Comparison of ENCODE assay signal across 8 cellular contexts in genomic region chr17:82292251-82293154, GRCh38. TPM values are rescaled to one million over a fixed set of nuclear protein-coding genes. Genes with fewer than 3 reads are reported as not detected.
DNase-seq lines count a peak whose midpoint lies in the region; ATAC-seq and TF ChIP-seq lines count a peak whose summit lies in the region.

No MANE protein-coding gene starts in this region.

- H3K9me2 ChIP-seq in PC-9 (ENCODE audit: insufficient read depth): no peaks in the 10 kb centered on the region

- peak; percentile 98 for DNase-seq in DMS53 treated with DMSO at 0.1 percent for 48 hours (lab: John Stamatoyannopoulos, UW; ENCODE audit: unreplicated experiment)
- DNase-seq in KBM-7: peak; percentile 97
- DNase-seq in PC-9: peak; percentile 91 to 93
- DNase-seq in activated T-cell treated with anti-CD3 and anti-CD28 coated beads, Interleukin-2, amount 50 U/mL, for 48 hours: peak; percentile 93 to 94
- DNase-seq in esophagus muscularis mucosa (ENCODE audit: extremely low spot score): peak; percentile 99
- peak; percentile 74 to 77 for DNase-seq in stimulated activated CD8-positive, alpha-beta memory T cell treated with anti-CD3 and anti-CD28 coated beads, Interleukin-7, amount 100 ng/mL, for 1 hour (ENCODE audit: low read depth in 2 of 2)

- H3K9me3 ChIP-seq in PC-9 (ENCODE audit: insufficient read depth, low read depth) (no peaks in the 10 kb centered on the region), esophagus muscularis mucosa (no peaks in the 10 kb centered on the region), muscle layer of colon (ENCODE audit: low read length) (no peaks in the 10 kb centered on the region)

- BruUV-seq in PC-9 (replicated peaks; lab: Mats Ljungman, UMichigan): TSS peak; percentile 79

- H3K4me3 ChIP-seq in PC-9 (peak overlapping the region; percentile 64), esophagus muscularis mucosa (peak overlapping the region; percentile 66 to 87 (median 79)), muscle layer of colon (ENCODE audit: low read depth in 1 of 2, low read length in 2 of 2) (peak overlapping the region; percentile 67 to 83)

- H3K9ac ChIP-seq in muscle layer of colon (ENCODE audit: low read length): peak overlapping the region; percentile 72

- H3F3A ChIP-seq in PC-9 (ENCODE audit: insufficient read depth, low read depth): peaks cover 39% of the 10 kb centered on the region

- intact Hi-C loops in PC-9 (cut with micrococcal nuclease; ENCODE audit: unreplicated experiment): loop anchor here (2.0 kb wide), 1 partner anchor 46 kb away; no protein-coding TSS in a partner anchor
- intact Hi-C loops in esophagus muscularis mucosa (cut with DNase I): loop anchor here (5.0 kb wide), 1 partner anchor 55 kb away; no protein-coding TSS in a partner anchor

- TF ChIP-seq EP300 in esophagus muscularis mucosa (IDR thresholded peaks at IDR 0.05): no peak

- H3K36me3 ChIP-seq in PC-9 (ENCODE audit: low read depth): no peaks in the 10 kb centered on the region
- no peaks in the 10 kb centered on the region for H3K36me3 ChIP-seq in esophagus muscularis mucosa
- no peaks in the 10 kb centered on the region for H3K36me3 ChIP-seq in muscle layer of colon (ENCODE audit: insufficient read depth, low read length)

- H3K27me3 ChIP-seq in PC-9 (ENCODE audit: insufficient read depth, low read depth) (no peaks in the 10 kb centered on the region), esophagus muscularis mucosa (no peaks in the 10 kb centered on the region), muscle layer of colon (ENCODE audit: control insufficient read depth in 1 of 2, insufficient read depth in 2 of 2, low read length in 2 of 2) (no peaks in the 10 kb centered on the region)

- POLR2A ChIA-PET in PC-9 (lab: Charles Lee; ENCODE audit: unreplicated experiment): interaction anchor here (0.5 to 1.0 kb wide), 11 partner anchors 10 to 300 kb away, joined by 3 to 18 read pairs (median 5); partner anchors contain the start of genes CSNK1D and SECTM1

- H3K27ac ChIP-seq in PC-9 (peak overlapping the region; percentile 64), esophagus muscularis mucosa (replicated peaks in 1 of 4) (peak overlapping the region; percentile 94 to 99 (median 96)), muscle layer of colon (ENCODE audit: low read depth, low read length) (peak overlapping the region; percentile 92)

- in situ Hi-C loops in KBM-7 (cut with MboI; ENCODE audit: low pct_unique_long_range_greater_than_20kb, low sequenced_read_pairs): no loop called here

- H4K20me1 ChIP-seq in PC-9 (ENCODE audit: insufficient read depth): no peaks in the 10 kb centered on the region

- H3K4me1 ChIP-seq in PC-9 (replicated peaks; ENCODE audit: insufficient read depth) (peaks cover 32% of the 10 kb centered on the region), esophagus muscularis mucosa (peaks cover 44 to 69% (median 62%) of the 10 kb centered on the region in 4 donors), muscle layer of colon (ENCODE audit: insufficient read depth, low read length) (peaks cover 46% of the 10 kb centered on the region)

- CTCF ChIA-PET in PC-9 (lab: Charles Lee): interaction anchor here (0.6 kb wide), 1 partner anchor 273 kb away, joined by 9 read pairs; no protein-coding TSS in a partner anchor

- peak; percentile 98 for TF ChIP-seq POLR2A in esophagus muscularis mucosa (IDR thresholded peaks at IDR 0.05; ENCODE audit: low read depth)

- 100% methylated on average over 3 of the region's 86 CpGs for WGBS in esophagus muscularis mucosa

- TF ChIP-seq CTCF in PC-9 (conservative IDR thresholded peaks at IDR 0.05) (no peak), esophagus muscularis mucosa (IDR thresholded peaks at IDR 0.05) (no peak)

- ATAC-seq in GM21723 (IDR thresholded peaks at IDR 0.05; ENCODE audit: unreplicated experiment): peak; percentile 92

- H3K4me2 ChIP-seq in PC-9: peak overlapping the region; percentile 71

- H2AFZ ChIP-seq in PC-9: peak overlapping the region; percentile 76

- peaks cover 7% of the 10 kb centered on the region; the same call in 1 of the 2 replicates for H3K79me2 ChIP-seq in PC-9 (ENCODE audit: low read depth)

RNA-seq across cellular contexts. Expression of gene CSNK1D, which starts 19.0 kb away (rescaled TPM):
- total RNA-seq in PC-9 (2021): 151 and 181 TPM in 2 replicates
- total RNA-seq in esophagus muscularis mucosa: 10 to 100 TPM; 47.2 to 65.5 (median 61.0) TPM

RNA-seq across cellular contexts. Expression of gene CD7, which starts 24.9 kb away (rescaled TPM):
- total RNA-seq in PC-9 (2021) (0.48 and 0.68 TPM in 2 replicates), esophagus muscularis mucosa (1 to 10 TPM in 2 of 4 donors, under 1 TPM in 1, not detected in 1; 0.91 to 5.7 (median 2.0) TPM)

RNA-seq across cellular contexts. Expression of gene SECTM1, which starts 41.1 kb away (rescaled TPM):
- total RNA-seq in PC-9 (2021): 3.6 and 6.3 TPM in 2 replicates
- total RNA-seq in esophagus muscularis mucosa: 10 to 100 TPM in 3 of 4 donors, 1 to 10 TPM in 1; 10.0 to 41.1 (median 22.2) TPM

Comparison
In these comparisons a context has a peak if more than half of its experiments do, and no peak if none do; other contexts are left out.
1. Peak in every context shown above with its lines: DNase-seq, ATAC-seq, H3K4me3 ChIP-seq and H3K27ac ChIP-seq.